8 cellular contexts compared by ENCODE assay signal in genomic region chr9:3240651-3241268, GRCh38.
DNase-seq lines count a peak whose midpoint lies in the region; ATAC-seq, FAIRE-seq and TF ChIP-seq lines count a peak whose summit lies in the region.

No MANE protein-coding gene starts in this region.

- H3K27ac Mint-ChIP-seq in CD8-positive, alpha-beta memory T cell, result no peak overlapping the region
- H3K27ac Mint-ChIP-seq in endodermal cell, result no peak overlapping the region

- CTCF ChIA-PET in CD8-positive, alpha-beta memory T cell (lab: Charles Lee), result interaction anchor here (0.7 to 1.2 kb wide), 7 partner anchors 9 to 1126 kb away, joined by 3 to 10 read pairs (median 4); no protein-coding TSS in a partner anchor

- H3K27me3 Mint-ChIP-seq in CD8-positive, alpha-beta memory T cell, result no peaks in the 10 kb centered on the region
- no peaks in the 10 kb centered on the region for H3K27me3 Mint-ChIP-seq in endodermal cell (ENCODE audit: insufficient read depth)

- peak; percentile 84 for ATAC-seq in HG03342 (IDR thresholded peaks at IDR 0.05; ENCODE audit: unreplicated experiment)

- H3K4me3 Mint-ChIP-seq in CD8-positive, alpha-beta memory T cell, result no peak overlapping the region
- no peak overlapping the region for H3K4me3 Mint-ChIP-seq in endodermal cell

- no peaks in the 10 kb centered on the region for H3K36me3 ChIP-seq in CD8-positive, alpha-beta memory T cell (ENCODE audit: insufficient read depth, low read length)
- no peaks in the 10 kb centered on the region for H3K36me3 ChIP-seq in endodermal cell (ENCODE audit: control insufficient read depth, insufficient read depth, low read length)

- POLR2A ChIA-PET in CD8-positive, alpha-beta memory T cell (lab: Charles Lee), result no interaction called here

- no peak overlapping the region for H3K4me3 ChIP-seq in CD8-positive, alpha-beta memory T cell (ENCODE audit: low read length)
- no peak overlapping the region for H3K4me3 ChIP-seq in endodermal cell (ENCODE audit: low read length)

- H3K9ac ChIP-seq in endodermal cell (ENCODE audit: extremely low read depth, low read length, poor library complexity, severe bottlenecking), result no peak overlapping the region

- DNase-seq in CD8-positive, alpha-beta memory T cell, result peak; percentile 12 to 64 (median 29)
- DNase-seq in GM19239 (ENCODE audit: insufficient read length, low spot score) (peak; percentile 43), NCI-H69 (lab: John Stamatoyannopoulos, UW) (peak; percentile 87), endodermal cell (peak; percentile 90), middle frontal gyrus (ENCODE audit: extremely low spot score, low spot score) (peak; percentile 44)
- peak; percentile 19 to 21 for DNase-seq in activated CD8-positive, alpha-beta memory T cell treated with anti-CD3 and anti-CD28 coated beads for 1 hour (ENCODE audit: extremely low read depth in 1 of 2, low read depth in 1 of 2)
- DNase-seq in stimulated activated CD8-positive, alpha-beta memory T cell treated with anti-CD3 and anti-CD28 coated beads, Interleukin-4, amount 100 ng/mL, for 48 hours, result peak; percentile 77

- peaks cover 0 to 33% (median 27%) of the 10 kb centered on the region in 3 donors for H3K36me3 Mint-ChIP-seq in CD8-positive, alpha-beta memory T cell
- H3K36me3 Mint-ChIP-seq in endodermal cell (ENCODE audit: low read depth), result peaks cover 4% of the 10 kb centered on the region

- no peaks in the 10 kb centered on the region for H3K4me1 ChIP-seq in CD8-positive, alpha-beta memory T cell (ENCODE audit: insufficient read depth, low read length)
- no peaks in the 10 kb centered on the region for H3K4me1 ChIP-seq in endodermal cell (ENCODE audit: control insufficient read depth, insufficient read depth, low read length)

- H3K9me3 Mint-ChIP-seq in CD8-positive, alpha-beta memory T cell, result no peaks in the 10 kb centered on the region
- H3K9me3 Mint-ChIP-seq in endodermal cell, result no peaks in the 10 kb centered on the region

- H3K27me3 ChIP-seq in CD8-positive, alpha-beta memory T cell (ENCODE audit: insufficient read depth, low read length, poor library complexity, severe bottlenecking), result no peaks in the 10 kb centered on the region
- no peaks in the 10 kb centered on the region for H3K27me3 ChIP-seq in endodermal cell (ENCODE audit: control insufficient read depth, insufficient read depth, low read length, poor library complexity, severe bottlenecking)

- peak; percentile 99 for FAIRE-seq in GM19239 (lab: Jason Lieb, UNC)

- H3K27ac ChIP-seq in CD8-positive, alpha-beta memory T cell (ENCODE audit: low read depth, low read length), result no peak overlapping the region
- H3K27ac ChIP-seq in endodermal cell (ENCODE audit: low read depth, low read length), result no peak overlapping the region

- peak; percentile 87 for TF ChIP-seq CTCF in endodermal cell (conservative IDR thresholded peaks at IDR 0.05)

- H3K9me3 ChIP-seq in CD8-positive, alpha-beta memory T cell (ENCODE audit: low read length), result no peaks in the 10 kb centered on the region
- no peaks in the 10 kb centered on the region for H3K9me3 ChIP-seq in endodermal cell (ENCODE audit: control insufficient read depth, low read length)

- peaks cover 0 to 2% (median 0%) of the 10 kb centered on the region in 3 donors for H3K4me1 Mint-ChIP-seq in CD8-positive, alpha-beta memory T cell
- peaks cover 7% of the 10 kb centered on the region for H3K4me1 Mint-ChIP-seq in endodermal cell

- WGBS in endodermal cell (ENCODE audit: insufficient coverage in 1 of 2, insufficient read length in 1 of 2), 2 experiments, result 39 to 70% methylated on average over 1 to 3 of the region's 3 CpGs

Comparison
In these comparisons a context has a peak if more than half of its experiments do, and no peak if none do; other contexts are left out.
1. DNase-seq: peak in every context shown above with its lines; median percentile 90 in endodermal cell; 87 in NCI-H69; 77 in stimulated activated CD8-positive, alpha-beta memory T cell treated with anti-CD3 and anti-CD28 coated beads, Interleukin-4, amount 100 ng/mL, for 48 hours; 44 in middle frontal gyrus; 43 in GM19239; 29 in CD8-positive, alpha-beta memory T cell; 20 in activated CD8-positive, alpha-beta memory T cell treated with anti-CD3 and anti-CD28 coated beads for 1 hour.